In the genomic region with DNA sequence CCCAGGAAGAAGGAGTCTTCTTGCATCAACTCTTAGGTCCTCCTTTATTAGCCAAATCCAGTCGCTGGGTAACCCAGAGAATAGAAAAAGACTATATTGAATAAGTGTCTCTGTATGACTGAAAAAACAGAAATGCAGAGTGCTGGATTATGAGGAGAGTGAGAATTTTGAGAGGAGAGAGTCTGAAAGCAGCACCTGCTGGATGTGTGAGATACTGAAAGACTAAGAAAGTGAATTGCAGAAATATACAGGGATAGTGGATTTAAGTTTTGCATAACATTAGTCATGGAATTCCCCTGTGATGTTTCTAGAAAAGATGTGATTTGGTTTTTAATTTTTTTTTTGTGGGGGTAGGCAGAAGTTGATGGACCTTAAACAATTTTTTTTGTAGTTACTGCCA, we compare ENCODE assay signal across 17 cellular contexts.
DNase-seq lines count a peak whose midpoint lies in the region; ATAC-seq and TF ChIP-seq lines count a peak whose summit lies in the region.
"Had no signal": no experiment of that assay in that cellular context is flagged by ENCODE, and none has a peak within 500 bp of the region (broad histone marks: within the 10 kb centered on the region; RNA-seq: fewer than 3 reads in every experiment).

No MANE protein-coding gene starts in this region.

- no peak for ATAC-seq in aorta (ENCODE audit: low FRiP score)
- ATAC-seq in GM18517 (IDR thresholded peaks at IDR 0.05; ENCODE audit: unreplicated experiment): no peak
- ATAC-seq: CD8-positive, alpha-beta T cell; GM23338 had no signal

- H3K27ac ChIP-seq in OCI-LY3 (ENCODE audit: low read length) (no peak overlapping the region), epithelial cell of prostate (peak overlapping the region; percentile 26), stomach (peak overlapping the region; percentile 18 to 73 (median 42)), aorta (ENCODE audit: low read depth in 1 of 2, low read length in 2 of 2) (no peak overlapping the region)
- H3K27ac ChIP-seq: 22Rv1, BLaER1, C4-2B had no signal

- TF ChIP-seq POLR2A in stomach (IDR thresholded peaks at IDR 0.05): no peak

- no peaks in the 10 kb centered on the region for H3K27me3 ChIP-seq in OCI-LY3 (ENCODE audit: low read depth, low read length)
- no peaks in the 10 kb centered on the region for H3K27me3 ChIP-seq in stomach
- H3K27me3 ChIP-seq in aorta (ENCODE audit: control insufficient read depth in 1 of 2, insufficient read depth in 2 of 2, low read length in 1 of 2): no peaks in the 10 kb centered on the region
- H3K27me3 ChIP-seq: BLaER1 had no signal

- H3K4me3 ChIP-seq in OCI-LY3 (ENCODE audit: low read length) (no peak overlapping the region), stomach (no peak overlapping the region), aorta (ENCODE audit: low read length in 2 of 2) (no peak overlapping the region)
- H3K4me3 ChIP-seq: BLaER1, GM23338, HAP-1 had no signal

- H3K9me3 ChIP-seq in OCI-LY3 (ENCODE audit: insufficient read depth, low read length): no peaks in the 10 kb centered on the region
- H3K9me3 ChIP-seq in stomach: no peaks in the 10 kb centered on the region
- H3K9me3 ChIP-seq in aorta (ENCODE audit: control insufficient read depth, low read length): no peaks in the 10 kb centered on the region
- H3K9me3 ChIP-seq: BLaER1, Caco-2, HAP-1 had no signal

- WGBS in stomach, 5 donors: 75 to 89% (median 78%) methylated on average over 1 of the region's 1 CpG
- 93 to 100% methylated on average over 1 of the region's 1 CpG for WGBS in aorta, 2 donors

- H4K20me1 ChIP-seq in OCI-LY3 (ENCODE audit: insufficient read depth, low read length): no peaks in the 10 kb centered on the region
- H4K20me1 ChIP-seq: BLaER1 had no signal

- H3K9ac ChIP-seq in OCI-LY3 (ENCODE audit: low read length): no peak overlapping the region
- H3K9ac ChIP-seq: BLaER1 had no signal

- H3K79me2 ChIP-seq in OCI-LY3 (ENCODE audit: low read length): no peaks in the 10 kb centered on the region

- DNase-seq in NCI-H2107 treated with DMSO at 0.1 percent for 48 hours (lab: John Stamatoyannopoulos, UW; ENCODE audit: unreplicated experiment) (peak; percentile 92), NCI-H2107 (lab: John Stamatoyannopoulos, UW) (no peak), epithelial cell of prostate (ENCODE audit: low read depth, low spot score) (no peak), stomach (no peak), aorta (no peak), NCI-H1436 (lab: John Stamatoyannopoulos, UW) (no peak)
- DNase-seq: Caco-2; CD4-positive, CD25-positive, alpha-beta regulatory T cell; CD8-positive, alpha-beta T cell; DND-41 had no signal

- H3K4me1 ChIP-seq in OCI-LY3 (ENCODE audit: low read length) (peaks cover 22% of the 10 kb centered on the region), stomach (peaks cover 14 to 35% (median 25%) of the 10 kb centered on the region in 4 donors), aorta (ENCODE audit: control insufficient read depth in 1 of 2, insufficient read depth in 2 of 2, low read length in 2 of 2) (peaks cover 0 to 4% of the 10 kb centered on the region in 2 donors)
- H3K4me1 ChIP-seq: BLaER1, Caco-2, HAP-1 had no signal

- no peak for TF ChIP-seq EP300 in stomach (IDR thresholded peaks at IDR 0.05)

- TF ChIP-seq CTCF in OCI-LY3 (IDR thresholded peaks at IDR 0.05; ENCODE audit: low read depth, low read length) (no peak), stomach (IDR thresholded peaks at IDR 0.05) (no peak)

- H3K4me2 ChIP-seq in OCI-LY3 (ENCODE audit: low read length): peak overlapping the region; percentile 37
- H3K4me2 ChIP-seq: BLaER1, GM23338 had no signal

- H3K36me3 ChIP-seq in OCI-LY3 (replicated peaks; ENCODE audit: low read depth, low read length): no peaks in the 10 kb centered on the region
- H3K36me3 ChIP-seq in stomach: no peaks in the 10 kb centered on the region
- H3K36me3 ChIP-seq in aorta (ENCODE audit: control insufficient read depth in 1 of 2, insufficient read depth in 2 of 2, low read length in 1 of 2): no peaks in the 10 kb centered on the region
- H3K36me3 ChIP-seq: BLaER1, HAP-1 had no signal

- intact Hi-C loops in stomach (cut with DNase I; ENCODE audit: low total_unique reads) (no loop called here), aorta (cut with DNase I) (no loop called here)

- H2AFZ ChIP-seq in OCI-LY3 (ENCODE audit: low read depth, low read length): no peak overlapping the region
- H2AFZ ChIP-seq: GM23338 had no signal

Comparison
In these comparisons a context has a peak if more than half of its experiments do, and no peak if none do; other contexts are left out.
1. H3K27ac ChIP-seq: peak in epithelial cell of prostate (single experiment) and stomach (5 of 5); none in OCI-LY3 (single experiment) and aorta (0 of 2).